ENCODE assay signal across 12 cellular contexts in the genomic region with DNA sequence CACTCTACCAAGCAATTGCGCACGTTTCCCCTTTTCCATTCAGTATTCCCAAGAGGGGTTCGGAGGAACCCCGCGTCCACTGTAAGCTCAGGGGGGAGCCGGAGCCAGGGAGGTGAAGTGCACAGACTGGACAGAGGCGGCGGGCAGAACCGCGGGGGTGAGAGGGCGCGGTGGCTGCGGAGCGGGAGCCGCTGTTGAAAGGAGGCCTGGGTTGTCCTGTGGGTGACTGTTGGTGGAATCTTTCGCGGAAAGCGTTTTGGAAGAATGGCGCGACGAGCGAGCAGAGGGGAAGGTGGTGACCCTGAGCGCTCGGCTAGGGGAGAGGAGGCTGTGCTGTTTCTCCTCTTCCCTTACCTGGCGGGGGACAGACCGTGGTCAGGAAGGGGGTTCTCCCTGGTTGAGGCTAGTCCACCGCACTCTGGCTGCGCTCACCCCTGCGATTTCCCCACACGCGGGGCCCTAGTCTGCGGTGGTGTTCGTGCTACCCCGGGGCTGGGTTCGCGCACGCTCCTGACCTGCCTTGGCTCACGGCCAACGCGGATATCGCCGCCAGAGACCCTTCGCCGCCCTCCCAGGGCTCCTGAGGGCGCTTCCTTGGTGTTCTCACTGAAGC.
DNase-seq lines count a peak whose midpoint lies in the region; ATAC-seq, FAIRE-seq and TF ChIP-seq lines count a peak whose summit lies in the region.
"Had no signal": no experiment of that assay in that cellular context is flagged by ENCODE, and none has a peak within 500 bp of the region (broad histone marks: within the 10 kb centered on the region; RNA-seq: fewer than 3 reads in every experiment).

No MANE protein-coding gene starts in this region.

- dilution Hi-C loops in keratinocyte (cut with MboI; ENCODE audit: extremely low pct_ligation_motif_present, low sequenced_read_pairs): no loop called here

- DNase-seq in left ventricle myocardium inferior (no peak), heart left ventricle (no peak), keratinocyte (ENCODE audit: low read depth, low spot score) (no peak), lower lobe of right lung (no peak), thyroid gland (no peak), cerebellar cortex (ENCODE audit: low spot score) (no peak)
- DNase-seq in activated T-cell treated with anti-CD3 and anti-CD28 coated beads, Interleukin-2, amount 50 U/mL, for 72 hours: peak; percentile 13 to 27
- peak in 1 of 2 donors; percentile 38 for DNase-seq in stimulated activated naive CD8-positive, alpha-beta T cell treated with anti-CD3 and anti-CD28 coated beads, Interleukin-15, amount 100 ng/mL, for 72 hours
- DNase-seq: NCI-H1105 treated with DMSO at 0.1 percent for 48 hours had no signal

- H3K36me3 ChIP-seq in left ventricle myocardium inferior: no peaks in the 10 kb centered on the region
- no peaks in the 10 kb centered on the region for H3K36me3 ChIP-seq in heart left ventricle
- no peaks in the 10 kb centered on the region for H3K36me3 ChIP-seq in keratinocyte (ENCODE audit: control insufficient read depth in 2 of 2, extremely low read depth in 1 of 2, insufficient read depth in 2 of 2, low read length in 2 of 2)
- no peaks in the 10 kb centered on the region for H3K36me3 ChIP-seq in lower lobe of right lung
- no peaks in the 10 kb centered on the region for H3K36me3 ChIP-seq in thyroid gland
- H3K36me3 ChIP-seq: neutrophil, vagina had no signal

- H3K9me3 ChIP-seq in left ventricle myocardium inferior (replicated peaks) (no peaks in the 10 kb centered on the region), heart left ventricle (no peaks in the 10 kb centered on the region), keratinocyte (ENCODE audit: control insufficient read depth, low read depth, low read length) (peaks cover 3% of the 10 kb centered on the region), lower lobe of right lung (no peaks in the 10 kb centered on the region), thyroid gland (no peaks in the 10 kb centered on the region)
- H3K9me3 ChIP-seq: neutrophil, vagina had no signal

- no peak overlapping the region for H2AFZ ChIP-seq in keratinocyte (ENCODE audit: control insufficient read depth, low read length)

- H3K27me3 Mint-ChIP-seq in activated T-cell treated with anti-CD3 and anti-CD28 coated beads, Interleukin-2, amount 50 U/mL, for 72 hours (ENCODE audit: low read depth): peaks cover 83% of the 10 kb centered on the region
- peaks cover 91% of the 10 kb centered on the region for H3K27me3 Mint-ChIP-seq in stimulated activated naive CD8-positive, alpha-beta T cell treated with anti-CD3 and anti-CD28 coated beads, Interleukin-15, amount 100 ng/mL, for 72 hours

- no peak for TF ChIP-seq CTCF in left ventricle myocardium inferior (IDR thresholded peaks at IDR 0.05; ENCODE audit: borderline replicate concordance)
- TF ChIP-seq CTCF in heart left ventricle (IDR thresholded peaks at IDR 0.05): no peak
- no peak for TF ChIP-seq CTCF in keratinocyte (optimal IDR thresholded peaks at IDR 0.05 in 1 of 3, IDR thresholded peaks at IDR 0.05 in 1 of 3, conservative IDR thresholded peaks at IDR 0.05 in 1 of 3; ENCODE audit: extremely low read depth in 1 of 3, insufficient read depth in 2 of 3, low read length in 3 of 3)
- no peak for TF ChIP-seq CTCF in lower lobe of right lung (IDR thresholded peaks at IDR 0.05)
- no peak for TF ChIP-seq CTCF in thyroid gland (IDR thresholded peaks at IDR 0.05)

- H3K4me3 Mint-ChIP-seq in activated T-cell treated with anti-CD3 and anti-CD28 coated beads, Interleukin-2, amount 50 U/mL, for 72 hours: peak overlapping the region; percentile 82 to 87
- H3K4me3 Mint-ChIP-seq in stimulated activated naive CD8-positive, alpha-beta T cell treated with anti-CD3 and anti-CD28 coated beads, Interleukin-15, amount 100 ng/mL, for 72 hours: peak overlapping the region; percentile 78 to 89

- H3K27ac Mint-ChIP-seq in activated T-cell treated with anti-CD3 and anti-CD28 coated beads, Interleukin-2, amount 50 U/mL, for 72 hours: no peak overlapping the region
- H3K27ac Mint-ChIP-seq in stimulated activated naive CD8-positive, alpha-beta T cell treated with anti-CD3 and anti-CD28 coated beads, Interleukin-15, amount 100 ng/mL, for 72 hours: peak overlapping the region in 1 of 2 donors; percentile 61

- H3K4me3 ChIP-seq in left ventricle myocardium inferior (peak overlapping the region; percentile 34), heart left ventricle (peak overlapping the region in 5 of 12 donors; percentile 9 to 26 (median 10)), keratinocyte (ENCODE audit: control insufficient read depth in 2 of 3, extremely low read depth in 1 of 3, insufficient read depth in 2 of 3, low read depth in 1 of 3, low read length in 3 of 3) (peak overlapping the region in 1 of 3 experiments; percentile 18), lower lobe of right lung (no peak overlapping the region), thyroid gland (replicated peaks in 1 of 3) (no peak overlapping the region)

- H3K27me3 ChIP-seq in left ventricle myocardium inferior (ENCODE audit: low read depth) (peaks cover 98% of the 10 kb centered on the region), heart left ventricle (peaks cover 37 to 98% (median 84%) of the 10 kb centered on the region in 9 donors), keratinocyte (ENCODE audit: control insufficient read depth, extremely low read depth, insufficient read depth, low read length) (peaks cover 76% of the 10 kb centered on the region), lower lobe of right lung (ENCODE audit: low read depth) (peaks cover 86% of the 10 kb centered on the region), thyroid gland (peaks cover 33% of the 10 kb centered on the region)

- intact Hi-C loops in left ventricle myocardium inferior (cut with micrococcal nuclease) (no loop called here), heart left ventricle (cut with DNase I) (no loop called here), lower lobe of right lung (cut with DNase I) (no loop called here), thyroid gland (cut with DNase I) (no loop called here)

- no peaks in the 10 kb centered on the region for H3K9me3 Mint-ChIP-seq in activated T-cell treated with anti-CD3 and anti-CD28 coated beads, Interleukin-2, amount 50 U/mL, for 72 hours
- no peaks in the 10 kb centered on the region for H3K9me3 Mint-ChIP-seq in stimulated activated naive CD8-positive, alpha-beta T cell treated with anti-CD3 and anti-CD28 coated beads, Interleukin-15, amount 100 ng/mL, for 72 hours

- peak overlapping the region; percentile 43 for H3K4me2 ChIP-seq in keratinocyte (ENCODE audit: control insufficient read depth, extremely low read depth, insufficient read depth, low read depth, low read length)
- H3K4me2 ChIP-seq: BLaER1 treated with 17β-estradiol and CSF1 and Interleukin-3, amounts not matched to agents 10 nM and 100 nM had no signal

- H3K4me1 ChIP-seq in left ventricle myocardium inferior (peaks cover 37% of the 10 kb centered on the region), heart left ventricle (peaks cover 0 to 39% (median 10%) of the 10 kb centered on the region in 12 donors), keratinocyte (ENCODE audit: control insufficient read depth, extremely low read depth, insufficient read depth, low read length) (peaks cover 14% of the 10 kb centered on the region), lower lobe of right lung (peaks cover 13% of the 10 kb centered on the region), thyroid gland (peaks cover 3 to 26% of the 10 kb centered on the region in 2 donors)

- H4K20me1 ChIP-seq in keratinocyte (ENCODE audit: control insufficient read depth, extremely low read depth, insufficient read depth, low read length): no peaks in the 10 kb centered on the region
- H4K20me1 ChIP-seq: BLaER1 treated with 17β-estradiol and CSF1 and Interleukin-3, amounts not matched to agents 10 nM and 100 nM had no signal

- peaks cover 49% of the 10 kb centered on the region for H3K4me1 Mint-ChIP-seq in activated T-cell treated with anti-CD3 and anti-CD28 coated beads, Interleukin-2, amount 50 U/mL, for 72 hours (ENCODE audit: low read depth)
- peaks cover 52% of the 10 kb centered on the region for H3K4me1 Mint-ChIP-seq in stimulated activated naive CD8-positive, alpha-beta T cell treated with anti-CD3 and anti-CD28 coated beads, Interleukin-15, amount 100 ng/mL, for 72 hours

- H3K79me2 ChIP-seq in keratinocyte (ENCODE audit: control insufficient read depth, insufficient read depth, low read length): no peaks in the 10 kb centered on the region

- peaks cover 0 to 2% of the 10 kb centered on the region in 2 donors for H3K36me3 Mint-ChIP-seq in activated T-cell treated with anti-CD3 and anti-CD28 coated beads, Interleukin-2, amount 50 U/mL, for 72 hours (ENCODE audit: insufficient read depth in 2 of 2)

- no peak overlapping the region for H3K9ac ChIP-seq in keratinocyte (ENCODE audit: control insufficient read depth, extremely low read depth, insufficient read depth, low read length)
- H3K9ac ChIP-seq: BLaER1 treated with 17β-estradiol and CSF1 and Interleukin-3, amounts not matched to agents 10 nM and 100 nM had no signal

- no peaks in the 10 kb centered on the region for H3K9me1 ChIP-seq in keratinocyte (ENCODE audit: control insufficient read depth, extremely low read depth, insufficient read depth, low read length)

- WGBS in heart left ventricle, 4 donors: 3 to 11% (median 4%) methylated on average over 28 to 45 of the region's 45 CpGs
- WGBS in thyroid gland, 2 donors: 5 to 6% methylated on average over 32 to 35 of the region's 45 CpGs

- H3K27ac ChIP-seq in left ventricle myocardium inferior (replicated peaks): no peak overlapping the region
- H3K27ac ChIP-seq in heart left ventricle: no peak overlapping the region
- no peak overlapping the region for H3K27ac ChIP-seq in keratinocyte (ENCODE audit: control insufficient read depth, insufficient read depth, low read length)
- H3K27ac ChIP-seq in lower lobe of right lung: no peak overlapping the region
- H3K27ac ChIP-seq in thyroid gland: no peak overlapping the region
- H3K27ac ChIP-seq: BLaER1 treated with 17β-estradiol and CSF1 and Interleukin-3, amounts not matched to agents 10 nM and 100 nM; neutrophil; vagina had no signal

- no peak for TF ChIP-seq POLR2A in heart left ventricle (IDR thresholded peaks at IDR 0.05)
- TF ChIP-seq POLR2A in thyroid gland (IDR thresholded peaks at IDR 0.05): no peak

- no peak for FAIRE-seq in keratinocyte (lab: Jason Lieb, UNC)

- ATAC-seq in heart left ventricle: no peak
- no peak for ATAC-seq in activated T-cell treated with anti-CD3 and anti-CD28 coated beads, Interleukin-2, amount 50 U/mL, for 72 hours (replicated peaks in 1 of 2)
- no peak for ATAC-seq in stimulated activated naive CD8-positive, alpha-beta T cell treated with anti-CD3 and anti-CD28 coated beads, Interleukin-15, amount 100 ng/mL, for 72 hours
- no peak for ATAC-seq in lower lobe of right lung

Comparison
In these comparisons a context has a peak if more than half of its experiments do, and no peak if none do; other contexts are left out.
1. DNase-seq: peak in activated T-cell treated with anti-CD3 and anti-CD28 coated beads, Interleukin-2, amount 50 U/mL, for 72 hours (2 of 2); none in left ventricle myocardium inferior (single experiment), heart left ventricle (0 of 5), keratinocyte (single experiment), lower lobe of right lung (single experiment), thyroid gland (0 of 2) and cerebellar cortex (single experiment).